ENCODE assay signal across 1 cellular context in genomic region chr15:66698318-66698961, GRCh38.
TF ChIP-seq lines count a peak whose summit lies in the region.

No MANE protein-coding gene starts in this region.

TF ChIP-seq in K562, 482 proteins besides CTCF, POLR2A, EP300 and RAD21 (continued from another document):
- TF ChIP-seq ELK3 (CRISPR knock-in tag; IDR thresholded peaks at IDR 0.05) (no peak), MAZ (CRISPR knock-in tag; conservative IDR thresholded peaks at IDR 0.05 in 1 of 2, IDR thresholded peaks at IDR 0.05 in 1 of 2) (peak; percentile 25 to 45; a peak in 1 of 4 replicates), TRIM28 (IDR thresholded peaks at IDR 0.05) (no peak), PCBP2 (IDR thresholded peaks at IDR 0.05; ENCODE audit: low read depth, low read length, poor library complexity, severe bottlenecking) (no peak), RNF219 (CRISPR knock-in tag; IDR thresholded peaks at IDR 0.05) (no peak), SMC3 (conservative IDR thresholded peaks at IDR 0.05; ENCODE audit: insufficient read depth, low read depth, low read length) (0 out of 2 replicates have a peak, but pooled peaks have one; percentile 28), GTF2A2 (tag; IDR thresholded peaks at IDR 0.05) (no peak), ZEB2 (IDR thresholded peaks at IDR 0.05) (no peak), REST (CRISPR knock-in tag; IDR thresholded peaks at IDR 0.05; ENCODE audit: low read depth) (no peak), DDX20 (tag; IDR thresholded peaks at IDR 0.05; ENCODE audit: low read depth) (no peak), DEAF1 (CRISPR knock-in tag; IDR thresholded peaks at IDR 0.05) (0 out of 2 replicates have a peak, but pooled peaks have one; percentile 26), C11orf30 (IDR thresholded peaks at IDR 0.05; ENCODE audit: low read depth) (no peak), MAX (CRISPR knock-in tag; IDR thresholded peaks at IDR 0.05) (peak; percentile 71), YY1 (IDR thresholded peaks at IDR 0.05; ENCODE audit: borderline replicate concordance in 1 of 3, control insufficient read depth in 1 of 3, extremely low read depth in 1 of 3, insufficient read depth in 3 of 3, insufficient read length in 1 of 3, insufficient replicate concordance in 2 of 3, low read depth in 1 of 3, low read length in 2 of 3) (no peak), USF2 (CRISPR knock-in tag; IDR thresholded peaks at IDR 0.05) (no peak), TFE3 (CRISPR knock-in tag; IDR thresholded peaks at IDR 0.05) (no peak), TBP (optimal IDR thresholded peaks at IDR 0.05; ENCODE audit: low read depth, low read length) (no peak), ZNF384 (IDR thresholded peaks at IDR 0.05; ENCODE audit: low read depth, low read length) (no peak), BMI1 (IDR thresholded peaks at IDR 0.05; ENCODE audit: low read length) (no peak), SIRT6 (IDR thresholded peaks at IDR 0.05; ENCODE audit: low read depth, low read length) (no peak), BRF2 (IDR thresholded peaks at IDR 0.05; ENCODE audit: borderline replicate concordance, insufficient read depth, insufficient read length) (no peak), ZBTB8A (IDR thresholded peaks at IDR 0.05; ENCODE audit: partially characterized antibody) (no peak), MXD1 (CRISPR knock-in tag; IDR thresholded peaks at IDR 0.05; ENCODE audit: borderline replicate concordance, poor library complexity, severe bottlenecking) (no peak), MTA3 (IDR thresholded peaks at IDR 0.05; ENCODE audit: borderline replicate concordance) (0 out of 2 replicates have a peak, but pooled peaks have one; percentile 23)
